7 cellular contexts compared by ENCODE assay signal in the genomic region with DNA sequence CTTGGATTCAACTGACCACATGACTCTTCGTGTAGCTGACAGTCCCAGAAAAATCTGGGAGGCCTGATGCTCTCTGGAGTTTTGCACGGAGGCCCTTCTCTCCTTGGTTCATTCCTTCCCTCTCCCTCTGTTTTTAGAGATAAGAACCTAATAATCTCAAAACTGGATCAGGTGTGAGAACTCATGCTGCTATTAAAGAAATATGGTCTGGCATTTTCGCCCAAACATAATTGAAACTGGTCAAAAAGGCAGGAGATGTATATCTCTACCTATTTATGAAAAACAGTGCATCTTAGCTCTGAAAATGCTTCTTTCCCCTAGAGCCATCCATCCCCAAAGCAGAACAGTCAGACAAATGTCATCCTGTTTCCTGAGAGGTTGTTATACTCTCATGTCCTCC.
"Had no signal": no experiment of that assay in that cellular context is flagged by ENCODE, and none has a peak within 500 bp of the region (broad histone marks: within the 10 kb centered on the region; RNA-seq: fewer than 3 reads in every experiment).

No MANE protein-coding gene starts in this region.

- H3K4me3 ChIP-seq: GM23248 had no signal

- H3K4me2 ChIP-seq: KMS-11 had no signal

- H3K27ac ChIP-seq: GM23248, KMS-11 had no signal

- H2AFZ ChIP-seq: GM23248 had no signal

- H3K27ac Mint-ChIP-seq: IgD-negative memory B cell had no signal

- H3K4me3 Mint-ChIP-seq: H9, IgD-negative memory B cell had no signal

- H3K27me3 Mint-ChIP-seq: IgD-negative memory B cell had no signal

- H3K36me3 Mint-ChIP-seq: IgD-negative memory B cell had no signal

- H3K9me3 Mint-ChIP-seq: H9 had no signal

- H3K9ac ChIP-seq: GM23248, KMS-11 had no signal

- DNase-seq: GM23248, GOT3, H9, HCEC 1CT, KBM-7 had no signal

- H3K4me1 Mint-ChIP-seq: IgD-negative memory B cell had no signal
